10 cellular contexts compared by ENCODE assay signal in the genomic region with DNA sequence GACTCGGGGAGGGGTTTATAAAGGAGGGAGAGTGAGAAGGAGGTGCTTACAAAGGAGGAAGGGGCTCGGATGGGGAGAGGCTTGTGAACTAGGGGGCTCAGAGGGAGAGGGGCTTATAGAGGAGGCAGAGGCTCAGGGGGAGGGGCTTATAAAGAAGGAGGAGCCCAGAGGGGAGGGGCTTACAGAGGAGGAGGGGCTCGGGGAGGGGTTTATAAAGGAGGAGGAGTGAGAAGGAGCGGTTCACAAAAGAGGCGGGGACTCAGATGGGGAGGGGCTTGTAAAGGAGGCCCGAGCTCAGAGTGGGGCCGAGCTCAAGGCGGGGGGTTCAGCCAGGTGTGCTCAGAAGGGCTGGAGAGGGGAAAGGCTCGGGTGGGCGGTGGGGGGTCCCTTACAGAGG. TPM values are rescaled to one million over a fixed set of nuclear protein-coding genes. Genes with fewer than 3 reads are reported as not detected.
DNase-seq lines count a peak whose midpoint lies in the region; ATAC-seq and TF ChIP-seq lines count a peak whose summit lies in the region.
"Had no signal": no experiment of that assay in that cellular context is flagged by ENCODE, and none has a peak within 500 bp of the region (broad histone marks: within the 10 kb centered on the region; RNA-seq: fewer than 3 reads in every experiment).

No MANE protein-coding gene starts in this region.

- no peak overlapping the region for H2BK5ac ChIP-seq in trophoblast cell (ENCODE audit: low read depth, low read length, poor library complexity)

- peaks cover 0 to 14% (median 4%) of the 10 kb centered on the region in 11 experiments; a peak in 7 of 22 replicates for H3K36me3 ChIP-seq in BLaER1 treated with 17β-estradiol and CSF1 and Interleukin-3, amounts not matched to agents 10 nM and 100 nM
- no peaks in the 10 kb centered on the region for H3K36me3 ChIP-seq in trophoblast cell (ENCODE audit: control insufficient read depth in 1 of 2, insufficient read depth in 2 of 2, low read length in 2 of 2)

- H4K20me1 ChIP-seq in BLaER1 treated with 17β-estradiol and CSF1 and Interleukin-3, amounts not matched to agents 10 nM and 100 nM = no peaks in the 10 kb centered on the region

- no peak overlapping the region for H3K23ac ChIP-seq in trophoblast cell (ENCODE audit: low read length)

- POLR2A ChIA-PET in WTC11 (lab: Charles Lee) = interaction anchor here (1.0 kb wide), 1 partner anchor 16 kb away, joined by 3 read pairs; no protein-coding TSS in a partner anchor

- H3K4me3 ChIP-seq in BLaER1 treated with 17β-estradiol and CSF1 and Interleukin-3, amounts not matched to agents 10 nM and 100 nM = peak overlapping the region in 8 of 10 experiments; percentile 37 to 66 (median 56); a peak in 12 of 20 replicates
- H3K4me3 ChIP-seq in GM12865 (ENCODE audit: low read depth, low read length) (no peak overlapping the region), trophoblast cell (ENCODE audit: low read depth, low read length) (no peak overlapping the region)
- H3K4me3 ChIP-seq: skin epidermis had no signal

- no peaks in the 10 kb centered on the region for H3K36me3 Mint-ChIP-seq in WTC11

- peaks cover 20% of the 10 kb centered on the region for H3K4me1 Mint-ChIP-seq in WTC11

- CTCF ChIA-PET in WTC11 (lab: Charles Lee) = interaction anchor here (0.6 to 2.5 kb wide), 17 partner anchors 10 to 350 kb away, joined by 3 to 26 read pairs (median 4); no protein-coding TSS in a partner anchor

- H2BK120ac ChIP-seq in trophoblast cell (ENCODE audit: insufficient read depth, low read length, poor library complexity) = no peak overlapping the region

- peak overlapping the region; percentile 68 to 92 (median 85); a peak in 20 of 22 replicates for H3K4me2 ChIP-seq in BLaER1 treated with 17β-estradiol and CSF1 and Interleukin-3, amounts not matched to agents 10 nM and 100 nM
- H3K4me2 ChIP-seq in trophoblast cell (ENCODE audit: low read length) = no peak overlapping the region

- no peak overlapping the region for H3K4ac ChIP-seq in trophoblast cell (ENCODE audit: low read depth, low read length)

- peak overlapping the region in 7 of 11 experiments; percentile 36 to 80 (median 64); a peak in 12 of 22 replicates for H3K9ac ChIP-seq in BLaER1 treated with 17β-estradiol and CSF1 and Interleukin-3, amounts not matched to agents 10 nM and 100 nM
- H3K9ac ChIP-seq in trophoblast cell (ENCODE audit: low read length) = no peak overlapping the region

- H3K27me3 Mint-ChIP-seq in WTC11 (ENCODE audit: low read depth) = peaks cover 6% of the 10 kb centered on the region

- H3K9me3 Mint-ChIP-seq in WTC11 = no peaks in the 10 kb centered on the region

- H2BK12ac ChIP-seq in trophoblast cell (ENCODE audit: low read length) = no peak overlapping the region

- H2AFZ ChIP-seq in trophoblast cell (ENCODE audit: insufficient read depth, low read length, poor library complexity) = no peak overlapping the region

- no CpG with 5 or more reads among the region's 10 CpGs for WGBS in trophoblast cell (ENCODE audit: extremely low coverage, insufficient coverage, insufficient read length)

- H3K27ac Mint-ChIP-seq in WTC11 = no peak overlapping the region

- H4K12ac ChIP-seq in trophoblast cell (ENCODE audit: low read depth, low read length) = no peak overlapping the region

- no peak overlapping the region for H4K8ac ChIP-seq in trophoblast cell (ENCODE audit: low read depth, low read length)

- H3K9me3 ChIP-seq in BLaER1 treated with 17β-estradiol and CSF1 and Interleukin-3, amounts not matched to agents 10 nM and 100 nM (replicated peaks in 1 of 11) = 0 out of 22 replicates have a peak, but pooled peaks cover 0 to 5% (median 0%) of the 10 kb centered on the region in 11 experiments
- H3K9me3 ChIP-seq in trophoblast cell (ENCODE audit: insufficient read depth, low read depth, low read length) = peaks cover 20% of the 10 kb centered on the region

- no peaks in the 10 kb centered on the region for H3K79me2 ChIP-seq in trophoblast cell (ENCODE audit: control insufficient read depth, insufficient read depth, low read length, poor library complexity)

- no peak overlapping the region for H4K91ac ChIP-seq in trophoblast cell (ENCODE audit: low read depth, low read length)

- H3K27me3 ChIP-seq in BLaER1 treated with 17β-estradiol and CSF1 and Interleukin-3, amounts not matched to agents 10 nM and 100 nM = peaks cover 0 to 9% (median 0%) of the 10 kb centered on the region in 11 experiments; a peak in 2 of 22 replicates
- H3K27me3 ChIP-seq in trophoblast cell (ENCODE audit: insufficient read depth, low read length) = no peaks in the 10 kb centered on the region

- H3K14ac ChIP-seq in trophoblast cell (ENCODE audit: low read length) = no peak overlapping the region

- no peak overlapping the region for H3K4me3 Mint-ChIP-seq in WTC11

- H2AK5ac ChIP-seq in trophoblast cell (ENCODE audit: low read length) = no peak overlapping the region

- peak; percentile 35 for DNase-seq in GM12865 (ENCODE audit: low read depth)
- DNase-seq in WTC11 (ENCODE audit: low spot score) = peak; percentile 75
- peak; percentile 72 for DNase-seq in iPS-NIHi11 (ENCODE audit: low spot score)
- DNase-seq in trophoblast cell = no peak
- no peak for DNase-seq in dermis blood vessel endothelial cell
- DNase-seq: GOT3 had no signal

- peaks cover 8 to 39% (median 34%) of the 10 kb centered on the region in 10 experiments; a peak in 18 of 20 replicates for H3K4me1 ChIP-seq in BLaER1 treated with 17β-estradiol and CSF1 and Interleukin-3, amounts not matched to agents 10 nM and 100 nM
- no peaks in the 10 kb centered on the region for H3K4me1 ChIP-seq in trophoblast cell (ENCODE audit: control insufficient read depth in 1 of 2, insufficient read depth in 2 of 2, low read length in 2 of 2)

- ATAC-seq in WTC11 = peak; percentile 60
- ATAC-seq in GM18873 (IDR thresholded peaks at IDR 0.05; ENCODE audit: low FRiP score, unreplicated experiment) = no peak
- ATAC-seq in HG03108 (IDR thresholded peaks at IDR 0.05; ENCODE audit: unreplicated experiment) = no peak

- no peak overlapping the region for H3K18ac ChIP-seq in trophoblast cell (ENCODE audit: low read length)

- peak overlapping the region in 8 of 11 experiments; percentile 51 to 88 (median 84); a peak in 14 of 22 replicates for H3K27ac ChIP-seq in BLaER1 treated with 17β-estradiol and CSF1 and Interleukin-3, amounts not matched to agents 10 nM and 100 nM
- H3K27ac ChIP-seq in trophoblast cell (ENCODE audit: low read depth, low read length) = no peak overlapping the region
- H3K27ac ChIP-seq: skin epidermis had no signal

- TF ChIP-seq CTCF in GM12865 (IDR thresholded peaks at IDR 0.05; ENCODE audit: insufficient read depth, low read depth, low read length, missing control alignments) (no peak), WTC11 (IDR thresholded peaks at IDR 0.05) (no peak)

- H3K79me1 ChIP-seq in trophoblast cell (ENCODE audit: low read length) = no peaks in the 10 kb centered on the region

TF ChIP-seq in WTC11, 78 proteins besides CTCF, POLR2A, EP300 and RAD21 (continues in another document):
- TF ChIP-seq, protein P1, sequence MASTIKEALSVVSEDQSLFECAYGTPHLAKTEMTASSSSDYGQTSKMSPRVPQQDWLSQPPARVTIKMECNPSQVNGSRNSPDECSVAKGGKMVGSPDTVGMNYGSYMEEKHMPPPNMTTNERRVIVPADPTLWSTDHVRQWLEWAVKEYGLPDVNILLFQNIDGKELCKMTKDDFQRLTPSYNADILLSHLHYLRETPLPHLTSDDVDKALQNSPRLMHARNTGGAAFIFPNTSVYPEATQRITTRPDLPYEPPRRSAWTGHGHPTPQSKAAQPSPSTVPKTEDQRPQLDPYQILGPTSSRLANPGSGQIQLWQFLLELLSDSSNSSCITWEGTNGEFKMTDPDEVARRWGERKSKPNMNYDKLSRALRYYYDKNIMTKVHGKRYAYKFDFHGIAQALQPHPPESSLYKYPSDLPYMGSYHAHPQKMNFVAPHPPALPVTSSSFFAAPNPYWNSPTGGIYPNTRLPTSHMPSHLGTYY (CRISPR knock-in tag; IDR thresholded peaks at IDR 0.05) = no peak

RNA-seq across cellular contexts. Expression of gene SMIM24, which starts 0.5 kb away (rescaled TPM):
- total RNA-seq in WTC11 (2021) (2.8 to 9.9 TPM (median 7.4 TPM) in 3 replicates), dermis blood vessel endothelial cell (not detected in 2 replicates)
- 0.39 and 0.47 TPM in 2 replicates for polyA plus RNA-seq in trophoblast cell (2013)

RNA-seq across cellular contexts. Expression of gene SMIM44, which starts 3.4 kb away (rescaled TPM):
- total RNA-seq in WTC11 (2021) (not detected in 3 replicates), dermis blood vessel endothelial cell (not detected in 2 replicates)
- not detected in 2 replicates for polyA plus RNA-seq in trophoblast cell (2013)

RNA-seq across cellular contexts. Expression of gene DOHH, which starts 20.7 kb away (rescaled TPM):
- total RNA-seq in WTC11 (2021) (16.9 to 22.2 TPM (median 18.3 TPM) in 3 replicates), dermis blood vessel endothelial cell (13.1 and 16.8 TPM in 2 replicates)
- 5.3 and 5.8 TPM in 2 replicates for polyA plus RNA-seq in trophoblast cell (2013)

RNA-seq across cellular contexts. Expression of gene FZR1, which starts 26.3 kb away (rescaled TPM):
- 43.6 to 60.8 TPM (median 44.4 TPM) in 3 replicates for total RNA-seq in WTC11 (2021)
- polyA plus RNA-seq in trophoblast cell (2013) = 47.0 and 52.8 TPM in 2 replicates
- total RNA-seq in dermis blood vessel endothelial cell = 36.1 and 66.7 TPM in 2 replicates

RNA-seq across cellular contexts. Expression of gene TEKTIP1, which starts 59.2 kb away (rescaled TPM):
- total RNA-seq in WTC11 (2021) (3.3 to 6.3 TPM (median 4.7 TPM) in 3 replicates), dermis blood vessel endothelial cell (not detected in 2 replicates)
- polyA plus RNA-seq in trophoblast cell (2013) = 0.21 TPM in 1 of 2 replicates, not detected in the other

Comparison
In these comparisons a context has a peak if more than half of its experiments do, and no peak if none do; other contexts are left out.
1. H3K4me3 ChIP-seq: peak in BLaER1 treated with 17β-estradiol and CSF1 and Interleukin-3, amounts not matched to agents 10 nM and 100 nM (8 of 10); none in GM12865 (single experiment) and trophoblast cell (single experiment).
2. DNase-seq: peak in GM12865 (single experiment), WTC11 (single experiment) and iPS-NIHi11 (single experiment); none in trophoblast cell (0 of 2) and dermis blood vessel endothelial cell (single experiment).